Comparison of ENCODE assay signal across 8 cellular contexts in the genomic region with DNA sequence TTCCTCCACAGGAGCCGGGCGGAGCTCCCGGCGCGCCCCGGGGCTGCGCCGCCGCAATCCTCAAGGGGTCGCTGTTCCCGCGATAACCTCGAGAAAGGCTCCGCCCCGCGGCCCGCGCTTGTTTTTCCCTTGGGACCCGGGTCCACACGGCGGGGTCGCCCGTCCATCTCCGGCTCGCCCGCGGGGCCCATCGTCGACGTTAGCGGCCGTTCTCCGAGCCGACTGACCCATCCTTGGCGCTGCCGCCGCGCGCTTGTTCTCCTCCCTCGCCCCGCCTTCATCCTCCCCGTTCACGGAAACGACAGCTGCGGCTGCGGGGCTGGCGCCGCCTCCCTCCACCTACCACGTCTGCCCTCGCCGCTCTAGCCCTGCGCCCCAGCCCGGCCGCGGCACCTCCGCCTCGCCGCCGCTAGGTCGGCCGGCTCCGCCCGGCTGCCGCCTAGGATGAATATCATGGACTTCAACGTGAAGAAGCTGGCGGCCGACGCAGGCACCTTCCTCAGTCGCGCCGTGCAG. TPM values are rescaled to one million over a fixed set of nuclear protein-coding genes. Genes with fewer than 3 reads are reported as not detected.
A peak's percentile ranks its signal among the peaks of the same experiment; 100 is the strongest.
DNase-seq lines count a peak whose midpoint lies in the region; ATAC-seq and TF ChIP-seq lines count a peak whose summit lies in the region.

A gene (plus strand): TSS at position 121 of the 516 bp plus-strand sequence. CDS start 324 bp downstream, at position 445.

- DNase-seq in DMS79 (lab: John Stamatoyannopoulos, UW) (peak; percentile 87), PC-3 (peak; percentile 87), activated T-cell treated with anti-CD3 and anti-CD28 coated beads for 48 hours (ENCODE audit: low read depth) (peak; percentile 87), epithelial cell of proximal tubule (ENCODE audit: low read depth) (no peak)
- peak; percentile 96 for DNase-seq in stimulated activated CD8-positive, alpha-beta memory T cell treated with anti-CD3 and anti-CD28 coated beads, Interleukin-4, amount 100 ng/mL, for 48 hours

- peaks cover 46% of the 10 kb centered on the region for H3K79me2 ChIP-seq in PC-3 (ENCODE audit: low read length)

- POLR2A ChIA-PET in PC-3 (lab: Charles Lee; ENCODE audit: unreplicated experiment): interaction anchor here (0.5 to 0.6 kb wide), 6 partner anchors 16 to 1123 kb away, joined by 3 to 12 read pairs (median 4); a partner anchor contains a TSS

- H3K27ac ChIP-seq in PC-3 (ENCODE audit: low read length): peak within 1 kb of the TSS; percentile 78
- H3K27ac ChIP-seq in mucosa of rectum (ENCODE audit: low read depth in 2 of 2, low read length in 2 of 2): peak within 1 kb of the TSS; percentile 97 to 99

- ATAC-seq in GM21619 (IDR thresholded peaks at IDR 0.05; ENCODE audit: unreplicated experiment) (peak; percentile 85), PC-3 (peak; percentile 88)

- H3K4me1 ChIP-seq in PC-3 (ENCODE audit: insufficient read depth, low read length): peaks cover 23% of the 10 kb centered on the region
- peaks cover 14 to 21% of the 10 kb centered on the region in 2 donors for H3K4me1 ChIP-seq in mucosa of rectum (ENCODE audit: control insufficient read depth in 2 of 2, insufficient read depth in 2 of 2, low read length in 2 of 2)

- 0 out of 2 replicates have a peak, but pooled peaks have one; percentile 7 for TF ChIP-seq EP300 in Ishikawa (IDR thresholded peaks at IDR 0.05; ENCODE audit: borderline replicate concordance)

- no peaks in the 10 kb centered on the region for H3F3A ChIP-seq in PC-3 (ENCODE audit: low read length, unreplicated experiment)

- intact Hi-C loops in PC-3 (cut with micrococcal nuclease): loop anchor here (10.0 kb wide), 2 partner anchors 80 to 210 kb away; a partner anchor contains a TSS

- peak within 1 kb of the TSS; percentile 92 for H2AFZ ChIP-seq in PC-3 (ENCODE audit: low read length)

- CTCF ChIA-PET in PC-3 (lab: Charles Lee): interaction anchor here (0.5 to 2.8 kb wide), 18 partner anchors 9 to 1636 kb away, joined by 3 to 34 read pairs (median 3); a partner anchor contains a TSS

- peaks cover 22% of the 10 kb centered on the region for H4K20me1 ChIP-seq in PC-3 (ENCODE audit: low read length)

- peak; percentile 18; the same call in 1 of the 2 replicates for TF ChIP-seq RAD21 in Ishikawa (IDR thresholded peaks at IDR 0.05; ENCODE audit: low read depth)

- H3K9me3 ChIP-seq in PC-3 (ENCODE audit: low read length) (no peaks in the 10 kb centered on the region), mucosa of rectum (ENCODE audit: control insufficient read depth in 2 of 2, low read length in 2 of 2) (no peaks in the 10 kb centered on the region)

- no TSS peak for BruUV-seq in PC-3 (replicated peaks; lab: Mats Ljungman, UMichigan)

- H3K4me3 ChIP-seq in PC-3 (ENCODE audit: low read length) (peak within 1 kb of the TSS; percentile 92), epithelial cell of proximal tubule (ENCODE audit: low read depth, low read length) (peak within 1 kb of the TSS; percentile 61), mucosa of rectum (ENCODE audit: low read length in 2 of 2) (peak within 1 kb of the TSS; percentile 90 to 94)

- TF ChIP-seq CTCF in PC-3 (conservative IDR thresholded peaks at IDR 0.05; ENCODE audit: low read depth, low read length): peak; percentile 86
- peak; percentile 77 for TF ChIP-seq CTCF in epithelial cell of proximal tubule (conservative IDR thresholded peaks at IDR 0.05; ENCODE audit: low read depth, low read length)

- H3K36me3 ChIP-seq in PC-3 (ENCODE audit: low read depth, low read length): peaks cover 3% of the 10 kb centered on the region; the same call in 1 of the 2 replicates
- H3K36me3 ChIP-seq in mucosa of rectum (ENCODE audit: control insufficient read depth in 2 of 2, insufficient read depth in 2 of 2, low read length in 2 of 2): no peaks in the 10 kb centered on the region

- no peaks in the 10 kb centered on the region for H3K9me2 ChIP-seq in PC-3 (replicated peaks; ENCODE audit: low read length)

- H3K4me2 ChIP-seq in PC-3 (ENCODE audit: low read length): peak within 1 kb of the TSS; percentile 90

- peak within 1 kb of the TSS; percentile 84 for H3K9ac ChIP-seq in PC-3 (ENCODE audit: low read length)
- H3K9ac ChIP-seq in mucosa of rectum (ENCODE audit: low read depth in 1 of 2, low read length in 2 of 2): peak within 1 kb of the TSS; percentile 82 to 93

- H3K27me3 ChIP-seq in PC-3 (ENCODE audit: low read length) (no peaks in the 10 kb centered on the region), mucosa of rectum (ENCODE audit: control insufficient read depth in 2 of 2, insufficient read depth in 2 of 2, low read length in 2 of 2) (no peaks in the 10 kb centered on the region)

TF ChIP-seq in Ishikawa, 13 proteins besides CTCF, POLR2A, EP300 and RAD21:
- TF ChIP-seq, protein P1, sequence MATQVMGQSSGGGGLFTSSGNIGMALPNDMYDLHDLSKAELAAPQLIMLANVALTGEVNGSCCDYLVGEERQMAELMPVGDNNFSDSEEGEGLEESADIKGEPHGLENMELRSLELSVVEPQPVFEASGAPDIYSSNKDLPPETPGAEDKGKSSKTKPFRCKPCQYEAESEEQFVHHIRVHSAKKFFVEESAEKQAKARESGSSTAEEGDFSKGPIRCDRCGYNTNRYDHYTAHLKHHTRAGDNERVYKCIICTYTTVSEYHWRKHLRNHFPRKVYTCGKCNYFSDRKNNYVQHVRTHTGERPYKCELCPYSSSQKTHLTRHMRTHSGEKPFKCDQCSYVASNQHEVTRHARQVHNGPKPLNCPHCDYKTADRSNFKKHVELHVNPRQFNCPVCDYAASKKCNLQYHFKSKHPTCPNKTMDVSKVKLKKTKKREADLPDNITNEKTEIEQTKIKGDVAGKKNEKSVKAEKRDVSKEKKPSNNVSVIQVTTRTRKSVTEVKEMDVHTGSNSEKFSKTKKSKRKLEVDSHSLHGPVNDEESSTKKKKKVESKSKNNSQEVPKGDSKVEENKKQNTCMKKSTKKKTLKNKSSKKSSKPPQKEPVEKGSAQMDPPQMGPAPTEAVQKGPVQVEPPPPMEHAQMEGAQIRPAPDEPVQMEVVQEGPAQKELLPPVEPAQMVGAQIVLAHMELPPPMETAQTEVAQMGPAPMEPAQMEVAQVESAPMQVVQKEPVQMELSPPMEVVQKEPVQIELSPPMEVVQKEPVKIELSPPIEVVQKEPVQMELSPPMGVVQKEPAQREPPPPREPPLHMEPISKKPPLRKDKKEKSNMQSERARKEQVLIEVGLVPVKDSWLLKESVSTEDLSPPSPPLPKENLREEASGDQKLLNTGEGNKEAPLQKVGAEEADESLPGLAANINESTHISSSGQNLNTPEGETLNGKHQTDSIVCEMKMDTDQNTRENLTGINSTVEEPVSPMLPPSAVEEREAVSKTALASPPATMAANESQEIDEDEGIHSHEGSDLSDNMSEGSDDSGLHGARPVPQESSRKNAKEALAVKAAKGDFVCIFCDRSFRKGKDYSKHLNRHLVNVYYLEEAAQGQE (IDR thresholded peaks at IDR 0.05; ENCODE audit: low read depth): no peak
- no peak for TF ChIP-seq CREB1 (IDR thresholded peaks at IDR 0.05; ENCODE audit: low read depth)
- TF ChIP-seq YY1 (IDR thresholded peaks at IDR 0.05; ENCODE audit: low read depth): peak; percentile 37
- no peak for TF ChIP-seq FOXM1 (IDR thresholded peaks at IDR 0.05; ENCODE audit: borderline replicate concordance, low read depth)
- TF ChIP-seq ZBTB7A (IDR thresholded peaks at IDR 0.05; ENCODE audit: low read depth): 0 out of 2 replicates have a peak, but pooled peaks have one; percentile 29
- TF ChIP-seq, protein P2, sequence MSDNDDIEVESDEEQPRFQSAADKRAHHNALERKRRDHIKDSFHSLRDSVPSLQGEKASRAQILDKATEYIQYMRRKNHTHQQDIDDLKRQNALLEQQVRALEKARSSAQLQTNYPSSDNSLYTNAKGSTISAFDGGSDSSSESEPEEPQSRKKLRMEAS (IDR thresholded peaks at IDR 0.05): no peak; the same call in none of the 2 replicates
- peak; percentile 75; the same call in 1 of the 2 replicates for TF ChIP-seq TAF1 (IDR thresholded peaks at IDR 0.05; ENCODE audit: low read depth)
- TF ChIP-seq, protein P3, sequence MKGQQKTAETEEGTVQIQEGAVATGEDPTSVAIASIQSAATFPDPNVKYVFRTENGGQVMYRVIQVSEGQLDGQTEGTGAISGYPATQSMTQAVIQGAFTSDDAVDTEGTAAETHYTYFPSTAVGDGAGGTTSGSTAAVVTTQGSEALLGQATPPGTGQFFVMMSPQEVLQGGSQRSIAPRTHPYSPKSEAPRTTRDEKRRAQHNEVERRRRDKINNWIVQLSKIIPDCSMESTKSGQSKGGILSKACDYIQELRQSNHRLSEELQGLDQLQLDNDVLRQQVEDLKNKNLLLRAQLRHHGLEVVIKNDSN (IDR thresholded peaks at IDR 0.05): peak; percentile 18; the same call in 1 of the 2 replicates
- no peak for TF ChIP-seq CEBPB (IDR thresholded peaks at IDR 0.05)
- TF ChIP-seq TEAD4 (IDR thresholded peaks at IDR 0.05): 0 out of 2 replicates have a peak, but pooled peaks have one; percentile 7

RNA-seq across cellular contexts. Expression of the gene that starts here (rescaled TPM):
- total RNA-seq in PC-3 (2014; rRNA removed) (23.3 and 25.0 TPM in 2 replicates), epithelial cell of proximal tubule (19.7 and 26.4 TPM in 2 replicates)
